ENCODE assay signal across 8 cellular contexts in the genomic region with DNA sequence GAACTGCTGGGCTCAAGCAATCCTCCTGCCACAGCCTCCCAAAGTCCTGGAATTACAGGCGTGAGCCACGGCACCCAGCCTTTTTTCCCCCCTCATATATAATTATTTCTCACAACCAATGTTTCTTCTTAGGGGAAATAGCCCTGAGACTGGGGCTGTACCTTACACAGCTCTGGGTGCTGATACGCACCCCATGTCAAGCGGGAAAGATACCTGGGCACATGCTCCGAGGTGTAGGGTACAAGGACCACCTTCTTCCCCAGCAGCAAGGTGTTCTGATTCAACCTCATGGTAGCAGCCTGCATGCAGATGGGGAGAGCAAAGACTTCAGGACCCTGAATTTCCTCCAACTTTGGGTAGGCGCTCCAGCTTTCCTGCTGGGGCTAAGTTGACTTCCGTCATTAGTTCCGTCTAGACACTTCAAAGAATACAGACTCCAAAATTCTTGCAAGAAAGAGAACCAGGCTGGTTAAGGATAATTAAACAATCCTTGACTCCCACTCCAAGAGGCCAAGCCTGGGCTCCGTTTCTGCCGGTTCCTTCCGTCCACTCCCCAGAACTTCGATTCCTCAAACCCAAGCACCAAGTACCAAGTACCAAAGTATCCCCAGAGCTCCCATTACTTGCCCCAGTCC. TPM values are rescaled to one million over a fixed set of nuclear protein-coding genes. Genes with fewer than 3 reads are reported as not detected.
A peak's percentile ranks its signal among the peaks of the same experiment; 100 is the strongest.
DNase-seq lines count a peak whose midpoint lies in the region; ATAC-seq and TF ChIP-seq lines count a peak whose summit lies in the region.

No MANE protein-coding gene starts in this region.

- no peak overlapping the region for H2BK12ac ChIP-seq in H9 (ENCODE audit: insufficient read length, low read depth, low read length)

- peaks cover 9 to 18% of the 10 kb centered on the region in 2 experiments for H3K4me1 Mint-ChIP-seq in H9
- H3K4me1 Mint-ChIP-seq in glutamatergic neuron (ENCODE audit: low read depth, unreplicated experiment), result peaks cover 21% of the 10 kb centered on the region

- no peaks in the 10 kb centered on the region for H3K79me2 ChIP-seq in H9 (ENCODE audit: insufficient read depth, low read length)

- H3K27me3 Mint-ChIP-seq in H9 (ENCODE audit: low read depth), result no peaks in the 10 kb centered on the region
- peaks cover 4% of the 10 kb centered on the region for H3K27me3 Mint-ChIP-seq in glutamatergic neuron (ENCODE audit: unreplicated experiment)

- H3K4ac ChIP-seq in H9 (ENCODE audit: low read depth, low read length), result no peak overlapping the region

- H2AK5ac ChIP-seq in H9 (ENCODE audit: insufficient read length, low read length), result no peak overlapping the region

- ATAC-seq in HG03521 (IDR thresholded peaks at IDR 0.05; ENCODE audit: unreplicated experiment), result no peak

- no peak overlapping the region for H2BK5ac ChIP-seq in H9 (ENCODE audit: insufficient read length, low read length)

- TF ChIP-seq CTCF in H9 (conservative IDR thresholded peaks at IDR 0.05), result no peak
- no peak for TF ChIP-seq CTCF in VCaP (conservative IDR thresholded peaks at IDR 0.05)
- TF ChIP-seq CTCF in glutamatergic neuron (IDR thresholded peaks at IDR 0.05; ENCODE audit: partially characterized antibody, unreplicated experiment), result no peak

- no peak overlapping the region for H3K14ac ChIP-seq in H9 (ENCODE audit: insufficient read depth, low read length)

- H3K9me3 Mint-ChIP-seq in H9 (no peaks in the 10 kb centered on the region), glutamatergic neuron (ENCODE audit: unreplicated experiment) (peaks cover 2% of the 10 kb centered on the region)

- DNase-seq in H9 (no peak), glutamatergic neuron (no peak), C1 segment of cervical spinal cord (lab: John Stamatoyannopoulos, UW) (no peak), NCI-H1436 (lab: John Stamatoyannopoulos, UW) (no peak), amniotic stem cell (lab: John Stamatoyannopoulos, UW) (no peak)

- H3K36me3 Mint-ChIP-seq in H9 (ENCODE audit: insufficient read depth in 1 of 3, low read depth in 3 of 3), result peaks cover 18 to 43% (median 41%) of the 10 kb centered on the region in 3 experiments
- no peaks in the 10 kb centered on the region for H3K36me3 Mint-ChIP-seq in glutamatergic neuron (ENCODE audit: unreplicated experiment)

- H4K91ac ChIP-seq in H9 (ENCODE audit: insufficient read length, low read depth, low read length), result no peak overlapping the region

- no CpG with 5 or more reads among the region's 12 CpGs for WGBS in H9 (ENCODE audit: extremely low coverage, insufficient read length, low lambda C conversion rate)

- peak overlapping the region; percentile 10 for H3K27ac ChIP-seq in H9 (ENCODE audit: insufficient read length, low read depth, low read length)
- peak overlapping the region; percentile 72; the same call in 1 of the 2 replicates for H3K27ac ChIP-seq in VCaP
- H3K27ac ChIP-seq in skeletal muscle tissue (ENCODE audit: low read depth, low read length), result peak overlapping the region; percentile 62

- H2BK15ac ChIP-seq in H9 (ENCODE audit: low read depth, low read length), result no peak overlapping the region

- H3K9ac ChIP-seq in H9 (ENCODE audit: extremely low read depth, insufficient read length, low read length) (peak overlapping the region; percentile 57), skeletal muscle tissue (ENCODE audit: low read depth in 1 of 3, low read length in 3 of 3) (peak overlapping the region; percentile 85 to 93 (median 91))

- H3K27me3 ChIP-seq in H9 (ENCODE audit: insufficient read depth, low read length) (no peaks in the 10 kb centered on the region), skeletal muscle tissue (ENCODE audit: control insufficient read depth in 3 of 3, insufficient read depth in 3 of 3, low read length in 3 of 3) (no peaks in the 10 kb centered on the region)

- no peak overlapping the region for H3K18ac ChIP-seq in H9 (ENCODE audit: insufficient read length, low read depth, low read length)

- H4K8ac ChIP-seq in H9 (replicated peaks; ENCODE audit: insufficient read length, low read depth, low read length), result no peak overlapping the region

- H3K23ac ChIP-seq in H9 (ENCODE audit: insufficient read length, low read depth, low read length), result no peak overlapping the region

- peak overlapping the region; percentile 87 to 96 (median 92) for H3K4me3 ChIP-seq in skeletal muscle tissue (ENCODE audit: low read length in 3 of 3)

- H4K20me1 ChIP-seq in H9 (ENCODE audit: control insufficient read depth, insufficient read depth, insufficient read length), result no peaks in the 10 kb centered on the region

- H3K4me3 Mint-ChIP-seq in H9, result peak overlapping the region; percentile 91 to 95
- peak overlapping the region; percentile 90 for H3K4me3 Mint-ChIP-seq in glutamatergic neuron (ENCODE audit: unreplicated experiment)

- H2AFZ ChIP-seq in H9 (ENCODE audit: low read length), result no peak overlapping the region

- H3K9me3 ChIP-seq in H9 (ENCODE audit: control insufficient read depth, low read depth, low read length), result no peaks in the 10 kb centered on the region
- no peaks in the 10 kb centered on the region for H3K9me3 ChIP-seq in skeletal muscle tissue (ENCODE audit: control insufficient read depth in 3 of 3, low read length in 3 of 3)

- H4K5ac ChIP-seq in H9 (ENCODE audit: insufficient read length, low read depth, low read length), result no peak overlapping the region

- H3K27ac Mint-ChIP-seq in H9, result peak overlapping the region; percentile 89 to 97 (median 93); a peak in 6 of 7 replicates
- peak overlapping the region; percentile 49 for H3K27ac Mint-ChIP-seq in glutamatergic neuron (ENCODE audit: unreplicated experiment)

- no peak overlapping the region for H2BK120ac ChIP-seq in H9 (ENCODE audit: low read depth, low read length, poor library complexity, severe bottlenecking)

- no peak overlapping the region for H2BK20ac ChIP-seq in H9 (ENCODE audit: low read depth, low read length, poor library complexity, severe bottlenecking)

- no peaks in the 10 kb centered on the region; the same call in 1 of the 2 replicates for H3K4me1 ChIP-seq in H9 (ENCODE audit: insufficient read depth, low read length)
- H3K4me1 ChIP-seq in skeletal muscle tissue (ENCODE audit: control insufficient read depth in 3 of 3, insufficient read depth in 3 of 3, low read length in 3 of 3), result peaks cover 15 to 30% (median 16%) of the 10 kb centered on the region in 3 donors

- peaks cover 39 to 46% (median 42%) of the 10 kb centered on the region in 3 donors for H3K36me3 ChIP-seq in skeletal muscle tissue (ENCODE audit: control insufficient read depth in 3 of 3, insufficient read depth in 3 of 3, low read length in 3 of 3)

- H3K4me2 ChIP-seq in H9 (ENCODE audit: insufficient read depth, insufficient read length, low read length), result peak overlapping the region; percentile 88

- H3K79me1 ChIP-seq in H9 (ENCODE audit: insufficient read depth, low read depth, low read length, poor library complexity, severe bottlenecking), result no peaks in the 10 kb centered on the region

- H3T11ph ChIP-seq in H9 (ENCODE audit: low read length), result no peak overlapping the region

- H3K23me2 ChIP-seq in H9 (ENCODE audit: insufficient read length, low read depth, low read length, poor library complexity, severe bottlenecking), result peaks cover 10% of the 10 kb centered on the region

- H3K56ac ChIP-seq in H9 (ENCODE audit: insufficient read length, low read depth, low read length), result no peak overlapping the region

RNA-seq across cellular contexts. Expression of a gene that starts 0.6 kb away (rescaled TPM):
- total RNA-seq in H9 (2021), result 53.5 and 63.5 TPM in 2 replicates
- total RNA-seq in glutamatergic neuron (ENCODE audit: unreplicated experiment), result 67.8 TPM
- total RNA-seq in skeletal muscle tissue, result 17.7 TPM

RNA-seq across cellular contexts. Expression of a gene that starts 27.1 kb away (rescaled TPM):
- total RNA-seq in H9 (2021) (74.4 and 78.7 TPM in 2 replicates), glutamatergic neuron (ENCODE audit: unreplicated experiment) (26.9 TPM), skeletal muscle tissue (5.2 TPM)

RNA-seq across cellular contexts. Expression of a gene that starts 38.5 kb away (rescaled TPM):
- 2.5 and 3.6 TPM in 2 replicates for total RNA-seq in H9 (2021)
- 2.1 TPM for total RNA-seq in glutamatergic neuron (ENCODE audit: unreplicated experiment)
- total RNA-seq in skeletal muscle tissue, result 1.0 TPM

Comparison
In these comparisons a context has a peak if more than half of its experiments do, and no peak if none do; other contexts are left out.
1. H3K27ac ChIP-seq: peak in every context shown above with its lines; median percentile 72 in VCaP; 62 in skeletal muscle tissue; 10 in H9.